26 cellular contexts compared by ENCODE assay signal in genomic region chr22:22824340-22825212, GRCh38.
DNase-seq lines count a peak whose midpoint lies in the region; ATAC-seq, FAIRE-seq and TF ChIP-seq lines count a peak whose summit lies in the region.
"Had no signal": no experiment of that assay in that cellular context is flagged by ENCODE, and none has a peak within 500 bp of the region (broad histone marks: within the 10 kb centered on the region; RNA-seq: fewer than 3 reads in every experiment).

No MANE protein-coding gene starts in this region.

- ATAC-seq in heart left ventricle (peak in 3 of 4 donors; percentile 24 to 93 (median 26)), Right ventricle myocardium inferior (no peak), K562 (no peak), GM18505 (IDR thresholded peaks at IDR 0.05; ENCODE audit: unreplicated experiment) (no peak), HG03442 (IDR thresholded peaks at IDR 0.05; ENCODE audit: unreplicated experiment) (no peak)
- ATAC-seq: GM23338, T-cell had no signal

- FAIRE-seq in K562 (lab: Jason Lieb, UNC) = no peak
- FAIRE-seq: A204.1, G401.6, RCC 7860 had no signal

- WGBS in heart left ventricle, 4 donors = 55 to 74% (median 60%) methylated on average over 6 of the region's 6 CpGs
- WGBS in K562 (ENCODE audit: insufficient coverage, low coverage, missing lambda C conversion rate) = 1% methylated on average over 6 of the region's 6 CpGs

- no peaks in the 10 kb centered on the region for H3K36me3 ChIP-seq in heart left ventricle
- H3K36me3 ChIP-seq in BLaER1 treated with 17β-estradiol and CSF1 and Interleukin-3, amounts not matched to agents 10 nM and 100 nM = no peaks in the 10 kb centered on the region
- H3K36me3 ChIP-seq in KMS-11 (ENCODE audit: insufficient read depth) = no peaks in the 10 kb centered on the region
- H3K36me3 ChIP-seq in K562 (ENCODE audit: control insufficient read depth, insufficient read depth, low read length) = no peaks in the 10 kb centered on the region
- H3K36me3 ChIP-seq: MG63, SJSA1 had no signal

- no peak for DNase-seq in heart left ventricle
- DNase-seq in Right ventricle myocardium inferior (ENCODE audit: missing footprints) = no peak
- DNase-seq in K562 (ENCODE audit: extremely low read depth in 1 of 4, low spot score in 3 of 4) = peak in 1 of 4 experiments; percentile 45
- DNase-seq in coronary artery (ENCODE audit: low spot score) = no peak
- DNase-seq: AML-193, DMS53, H9, MG63, NCI-H1092, NCI-H1417 treated with DMSO at 0.1 percent for 48 hours, NCI-H1694 treated with DMSO at 0.1 percent for 48 hours, NCI-H2081, NCI-H226, NCI-H510A, NCI-H69, T-cell had no signal

- peak overlapping the region in 5 of 11 experiments; percentile 19 to 57 (median 32); a peak in 7 of 22 replicates for H3K9ac ChIP-seq in BLaER1 treated with 17β-estradiol and CSF1 and Interleukin-3, amounts not matched to agents 10 nM and 100 nM
- H3K9ac ChIP-seq in KMS-11 = no peak overlapping the region
- H3K9ac ChIP-seq in K562 (ENCODE audit: insufficient read depth in 1 of 2, low read depth in 2 of 2, low read length in 2 of 2) = no peak overlapping the region

- peak overlapping the region; percentile 36 to 95 (median 81); a peak in 21 of 22 replicates for H3K4me2 ChIP-seq in BLaER1 treated with 17β-estradiol and CSF1 and Interleukin-3, amounts not matched to agents 10 nM and 100 nM
- H3K4me2 ChIP-seq in KMS-11 = peak overlapping the region; percentile 50
- H3K4me2 ChIP-seq in K562 (ENCODE audit: insufficient read depth, low read length) = no peak overlapping the region
- H3K4me2 ChIP-seq: GM23338 had no signal

- no peak for TF ChIP-seq EP300 in K562 (IDR thresholded peaks at IDR 0.05; ENCODE audit: low read length)

- POLR2A ChIA-PET in K562 (lab: Yijun Ruan, JAX) = interaction anchor here (0.7 to 3.6 kb wide), 9 partner anchors 10 to 1231 kb away, joined by 3 to 41 read pairs (median 4); no protein-coding TSS in a partner anchor

- TF ChIP-seq POLR2A in heart left ventricle (IDR thresholded peaks at IDR 0.05) (no peak), K562 (conservative IDR thresholded peaks at IDR 0.05) (no peak), GM18505 (IDR thresholded peaks at IDR 0.05; ENCODE audit: borderline replicate concordance, extremely low read depth, insufficient read depth, insufficient read length) (no peak)

- intact Hi-C loops in heart left ventricle (cut with DNase I) (no loop called here), Right ventricle myocardium inferior (cut with DNase I) (no loop called here), K562 (cut with micrococcal nuclease) (no loop called here)

- H4K20me1 ChIP-seq in BLaER1 treated with 17β-estradiol and CSF1 and Interleukin-3, amounts not matched to agents 10 nM and 100 nM = no peaks in the 10 kb centered on the region
- H4K20me1 ChIP-seq in KMS-11 (ENCODE audit: insufficient read depth) = no peaks in the 10 kb centered on the region
- H4K20me1 ChIP-seq in K562 (replicated peaks; ENCODE audit: control insufficient read depth, insufficient read depth, low read length) = peaks cover 20% of the 10 kb centered on the region

- no peaks in the 10 kb centered on the region for H3K79me2 ChIP-seq in KMS-11 (ENCODE audit: insufficient read depth, low read depth)
- H3K79me2 ChIP-seq in K562 (ENCODE audit: control insufficient read depth, insufficient read depth, low read length) = no peaks in the 10 kb centered on the region

- no peak for TF ChIP-seq RAD21 in K562 (CRISPR knock-in tag; conservative IDR thresholded peaks at IDR 0.05 in 1 of 2, IDR thresholded peaks at IDR 0.05 in 1 of 2)

- in situ Hi-C loops in K562 (cut with MboI) = no loop called here

- CTCF ChIA-PET in K562 (lab: Yijun Ruan, JAX; ENCODE audit: low intra/inter-chr PET ratio) = interaction anchor here (0.6 kb wide), 2 partner anchors 60 to 304 kb away, joined by 3 read pairs; no protein-coding TSS in a partner anchor

- H3K9me1 ChIP-seq in K562 (ENCODE audit: control insufficient read depth, insufficient read depth, low read length) = peaks cover 4% of the 10 kb centered on the region

- H2AFZ ChIP-seq in KMS-11 (ENCODE audit: low read depth) (no peak overlapping the region), K562 (ENCODE audit: low read depth, low read length) (no peak overlapping the region)
- H2AFZ ChIP-seq: GM23338 had no signal

- H3K9me3 ChIP-seq in heart left ventricle = no peaks in the 10 kb centered on the region
- H3K9me3 ChIP-seq in BLaER1 treated with 17β-estradiol and CSF1 and Interleukin-3, amounts not matched to agents 10 nM and 100 nM (replicated peaks in 1 of 11) = 0 out of 22 replicates have a peak, but pooled peaks cover 0 to 8% (median 0%) of the 10 kb centered on the region in 11 experiments
- no peaks in the 10 kb centered on the region for H3K9me3 ChIP-seq in K562 (replicated peaks; ENCODE audit: control insufficient read depth, insufficient read depth, low read depth, low read length)
- H3K9me3 ChIP-seq: MG63, SJSA1 had no signal

- H3K4me3 ChIP-seq in heart left ventricle = no peak overlapping the region
- peak overlapping the region in 2 of 10 experiments; percentile 31 to 38; a peak in 4 of 20 replicates for H3K4me3 ChIP-seq in BLaER1 treated with 17β-estradiol and CSF1 and Interleukin-3, amounts not matched to agents 10 nM and 100 nM
- no peak overlapping the region for H3K4me3 ChIP-seq in KMS-11 (IDR thresholded peaks at IDR 0.05; ENCODE audit: insufficient read depth, low read depth, low read length)
- H3K4me3 ChIP-seq in K562 = no peak overlapping the region
- no peak overlapping the region for H3K4me3 ChIP-seq in coronary artery
- H3K4me3 ChIP-seq: GM23338, MG63, SJSA1 had no signal

- peaks cover 0 to 37% (median 0%) of the 10 kb centered on the region in 12 donors for H3K4me1 ChIP-seq in heart left ventricle
- H3K4me1 ChIP-seq in BLaER1 treated with 17β-estradiol and CSF1 and Interleukin-3, amounts not matched to agents 10 nM and 100 nM = peaks cover 57 to 86% (median 82%) of the 10 kb centered on the region in 10 experiments
- peaks cover 71% of the 10 kb centered on the region for H3K4me1 ChIP-seq in KMS-11 (ENCODE audit: low read depth, poor library complexity, severe bottlenecking)
- H3K4me1 ChIP-seq in K562 (replicated peaks in 1 of 2; ENCODE audit: control insufficient read depth in 2 of 2, insufficient read depth in 2 of 2, low read length in 2 of 2) = no peaks in the 10 kb centered on the region
- H3K4me1 ChIP-seq: SJSA1 had no signal

- no peaks in the 10 kb centered on the region for H3K27me3 ChIP-seq in heart left ventricle
- H3K27me3 ChIP-seq in BLaER1 treated with 17β-estradiol and CSF1 and Interleukin-3, amounts not matched to agents 10 nM and 100 nM = no peaks in the 10 kb centered on the region
- H3K27me3 ChIP-seq in KMS-11 (ENCODE audit: insufficient read depth, low read depth) = no peaks in the 10 kb centered on the region
- H3K27me3 ChIP-seq in K562 (ENCODE audit: control insufficient read depth in 2 of 2, insufficient read depth in 2 of 2, low read length in 2 of 2) = peaks cover 18 to 35% of the 10 kb centered on the region in 2 experiments
- H3K27me3 ChIP-seq: MG63 had no signal

- no peak overlapping the region for H3K27ac ChIP-seq in heart left ventricle
- H3K27ac ChIP-seq in BLaER1 treated with 17β-estradiol and CSF1 and Interleukin-3, amounts not matched to agents 10 nM and 100 nM = peak overlapping the region in 9 of 11 experiments; percentile 19 to 91 (median 86); a peak in 15 of 22 replicates
- H3K27ac ChIP-seq in KMS-11 = no peak overlapping the region
- H3K27ac ChIP-seq in K562 (ENCODE audit: extremely low read depth, low read depth, low read length) = no peak overlapping the region
- no peak overlapping the region for H3K27ac ChIP-seq in coronary artery
- H3K27ac ChIP-seq: C4-2B, SJSA1 had no signal

- no TSS peak for BruUV-seq in K562 (replicated peaks; lab: Mats Ljungman, UMichigan)

- TF ChIP-seq CTCF in heart left ventricle (IDR thresholded peaks at IDR 0.05) = no peak
- TF ChIP-seq CTCF in KMS-11 (conservative IDR thresholded peaks at IDR 0.05; ENCODE audit: low read depth, low read length) = no peak
- no peak for TF ChIP-seq CTCF in K562 (IDR thresholded peaks at IDR 0.05 in 2 of 3, conservative IDR thresholded peaks at IDR 0.05 in 1 of 3; ENCODE audit: insufficient read depth in 2 of 3, low read depth in 1 of 3, low read length in 3 of 3)
- TF ChIP-seq CTCF in coronary artery (IDR thresholded peaks at IDR 0.05) = no peak

TF ChIP-seq in K562, 482 proteins besides CTCF, POLR2A, EP300 and RAD21:
- TF ChIP-seq MLX (CRISPR knock-in tag; conservative IDR thresholded peaks at IDR 0.05) (0 out of 4 replicates have a peak, but pooled peaks of 1 of the 2 experiments have one; percentile 42), NFXL1 (CRISPR knock-in tag; IDR thresholded peaks at IDR 0.05) (no peak), ZNF707 (CRISPR knock-in tag; conservative IDR thresholded peaks at IDR 0.05) (no peak), C11orf30 (IDR thresholded peaks at IDR 0.05; ENCODE audit: low read depth) (peak; percentile 95), ETS1 (conservative IDR thresholded peaks at IDR 0.05; ENCODE audit: control insufficient read depth, low read depth, low read length) (0 out of 2 replicates have a peak, but pooled peaks have one; percentile 14), NR1H2 (CRISPR knock-in tag; IDR thresholded peaks at IDR 0.05) (peak; percentile 90), FOXJ2 (tag; IDR thresholded peaks at IDR 0.05) (peak; percentile 18; the same call in 1 of the 2 replicates)

Comparison
In these comparisons a context has a peak if more than half of its experiments do, and no peak if none do; other contexts are left out.
1. ATAC-seq: peak in heart left ventricle (3 of 4); none in Right ventricle myocardium inferior (single experiment), K562 (single experiment), GM18505 (single experiment) and HG03442 (single experiment).
2. H3K27ac ChIP-seq: peak in BLaER1 treated with 17β-estradiol and CSF1 and Interleukin-3, amounts not matched to agents 10 nM and 100 nM (9 of 11); none in heart left ventricle (0 of 12), KMS-11 (single experiment), K562 (single experiment) and coronary artery (0 of 2).